In the genomic region with DNA sequence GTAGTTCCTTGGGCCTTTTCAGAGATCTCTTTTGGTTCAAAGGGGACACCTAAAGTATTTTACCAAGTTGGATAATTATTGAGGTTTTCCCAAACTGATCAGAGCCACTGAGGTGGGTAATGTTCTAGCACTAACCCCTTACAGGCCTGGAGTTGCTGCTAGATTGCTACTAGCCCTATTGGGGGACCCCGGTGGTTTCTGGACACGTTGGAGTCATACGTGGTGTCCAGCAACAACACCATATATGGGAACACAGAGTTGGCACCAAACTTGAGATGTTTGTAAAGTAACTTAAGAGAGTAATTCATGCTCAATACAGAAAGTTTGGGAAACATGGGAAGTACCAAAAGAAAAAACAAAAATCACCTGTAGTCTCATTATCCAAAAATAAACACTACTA, we compare ENCODE assay signal across 8 cellular contexts. TPM values are rescaled to one million over a fixed set of nuclear protein-coding genes. Genes with fewer than 3 reads are reported as not detected.
DNase-seq lines count a peak whose midpoint lies in the region; ATAC-seq and TF ChIP-seq lines count a peak whose summit lies in the region.

No MANE protein-coding gene starts in this region.

- peaks cover 22% of the 10 kb centered on the region for H3K4me1 Mint-ChIP-seq in CD4-positive, alpha-beta T cell (ENCODE audit: low read depth)
- H3K4me1 Mint-ChIP-seq in effector memory CD8-positive, alpha-beta T cell (ENCODE audit: low read depth in 2 of 2), result peaks cover 8 to 16% of the 10 kb centered on the region in 2 donors
- peaks cover 14 to 18% (median 14%) of the 10 kb centered on the region in 3 donors for H3K4me1 Mint-ChIP-seq in naive B cell

- no peaks in the 10 kb centered on the region for H3K27me3 Mint-ChIP-seq in CD4-positive, alpha-beta T cell
- no peaks in the 10 kb centered on the region for H3K27me3 Mint-ChIP-seq in effector memory CD8-positive, alpha-beta T cell
- no peaks in the 10 kb centered on the region for H3K27me3 Mint-ChIP-seq in naive B cell

- H3K36me3 ChIP-seq in NT2/D1 (ENCODE audit: insufficient read depth, insufficient read length, low read length), result no peaks in the 10 kb centered on the region

- intact Hi-C loops in CD4-positive, alpha-beta T cell (cut with DNase I, micrococcal nuclease), result loop anchor here (1.0 to 10.0 kb wide), 6 partner anchors 65 to 473 kb away; a partner anchor contains a TSS

- peak overlapping the region; percentile 98 for H3K4me3 Mint-ChIP-seq in CD4-positive, alpha-beta T cell
- H3K4me3 Mint-ChIP-seq in effector memory CD8-positive, alpha-beta T cell, result peak overlapping the region; percentile 85 to 86
- H3K4me3 Mint-ChIP-seq in naive B cell, result peak overlapping the region; percentile 90 to 97 (median 94)

- peak overlapping the region; percentile 91 for H3K4me3 ChIP-seq in NT2/D1 (ENCODE audit: insufficient read length, low read depth)

- peak overlapping the region; percentile 91 for H3K9ac ChIP-seq in NT2/D1 (ENCODE audit: insufficient read length, low read depth)

- H3K27me3 ChIP-seq in CD4-positive, alpha-beta T cell (ENCODE audit: control insufficient read depth, insufficient read depth, low read length), result no peaks in the 10 kb centered on the region
- H3K27me3 ChIP-seq in NT2/D1 (ENCODE audit: insufficient read depth, insufficient read length), result peaks cover 3% of the 10 kb centered on the region

- H3K9me3 ChIP-seq in CD4-positive, alpha-beta T cell (ENCODE audit: control insufficient read depth, low read length), result no peaks in the 10 kb centered on the region
- H3K9me3 ChIP-seq in NT2/D1 (ENCODE audit: insufficient read depth, low read length), result no peaks in the 10 kb centered on the region

- no peaks in the 10 kb centered on the region for H3K4me1 ChIP-seq in NT2/D1 (ENCODE audit: insufficient read depth, insufficient read length)

- ATAC-seq in CD4-positive, alpha-beta T cell (ENCODE audit: poor library complexity), result no peak
- ATAC-seq in effector memory CD8-positive, alpha-beta T cell (replicated peaks), result no peak
- ATAC-seq in naive B cell (ENCODE audit: low read depth in 2 of 2) (no peak), HG03565 (IDR thresholded peaks at IDR 0.05; ENCODE audit: unreplicated experiment) (no peak), GM21576 (IDR thresholded peaks at IDR 0.05; ENCODE audit: unreplicated experiment) (no peak)

- H3K27ac ChIP-seq in CD4-positive, alpha-beta T cell (ENCODE audit: low read depth, low read length), result peak overlapping the region; percentile 75

- no peak for DNase-seq in CD4-positive, alpha-beta T cell
- DNase-seq in NT2/D1 (ENCODE audit: low read depth, low spot score) (no peak), naive B cell (no peak), DMS153 (lab: John Stamatoyannopoulos, UW) (no peak), NCI-H1417 (lab: John Stamatoyannopoulos, UW) (no peak)
- no peak for DNase-seq in effector memory CD8-positive, alpha-beta T cell

- H3K9me3 Mint-ChIP-seq in CD4-positive, alpha-beta T cell, result no peaks in the 10 kb centered on the region
- H3K9me3 Mint-ChIP-seq in effector memory CD8-positive, alpha-beta T cell, result no peaks in the 10 kb centered on the region
- H3K9me3 Mint-ChIP-seq in naive B cell, result no peaks in the 10 kb centered on the region

- peak overlapping the region; percentile 95 for H3K27ac Mint-ChIP-seq in CD4-positive, alpha-beta T cell
- H3K27ac Mint-ChIP-seq in effector memory CD8-positive, alpha-beta T cell, result peak overlapping the region; percentile 97 to 99
- H3K27ac Mint-ChIP-seq in naive B cell, result peak overlapping the region; percentile 93 to 99 (median 97)

- POLR2A ChIA-PET in CD4-positive, alpha-beta T cell (lab: Charles Lee), result interaction anchor here (0.6 to 1.4 kb wide), 9 partner anchors 7 to 528 kb away, joined by 3 to 14 read pairs (median 3); a partner anchor contains a TSS

- no peaks in the 10 kb centered on the region for H3K36me3 Mint-ChIP-seq in CD4-positive, alpha-beta T cell (ENCODE audit: low read depth)
- peaks cover 9% of the 10 kb centered on the region for H3K36me3 Mint-ChIP-seq in effector memory CD8-positive, alpha-beta T cell (ENCODE audit: insufficient read depth)
- H3K36me3 Mint-ChIP-seq in naive B cell, result no peaks in the 10 kb centered on the region

- TF ChIP-seq CTCF in CD4-positive, alpha-beta T cell (IDR thresholded peaks at IDR 0.05), result no peak

- CTCF ChIA-PET in CD4-positive, alpha-beta T cell (lab: Charles Lee), result interaction anchor here (1.2 kb wide), 2 partner anchors 18 to 70 kb away, joined by 3 read pairs; a partner anchor contains a TSS

RNA-seq across cellular contexts. Expression of a gene that starts 0.6 kb away (rescaled TPM):
- total RNA-seq in CD4-positive, alpha-beta T cell, result 1 to 10 TPM; 1.8 to 2.4 TPM
- 1 to 10 TPM; 1.2 to 5.8 (median 2.0) TPM for polyA plus RNA-seq in naive B cell (ENCODE audit: low read depth in 6 of 6)

RNA-seq across cellular contexts. Expression of a gene that starts 0.7 kb away (rescaled TPM):
- 1 to 10 TPM; 5.5 to 7.1 TPM for total RNA-seq in CD4-positive, alpha-beta T cell
- polyA plus RNA-seq in naive B cell (ENCODE audit: low read depth in 6 of 6), result 1 to 10 TPM; 2.3 to 5.7 (median 5.0) TPM
